In genomic region chr11:57499413-57499982, GRCh38 we compare ENCODE assay signal across 8 cellular contexts. TPM values are rescaled to one million over a fixed set of nuclear protein-coding genes. Genes with fewer than 3 reads are reported as not detected.
A peak's percentile ranks its signal among the peaks of the same experiment; 100 is the strongest.
DNase-seq lines count a peak whose midpoint lies in the region; ATAC-seq and TF ChIP-seq lines count a peak whose summit lies in the region.

No MANE protein-coding gene starts in this region.

- peak; percentile 84 for DNase-seq in DMS 273 treated with DMSO at 0.1 percent for 48 hours (lab: John Stamatoyannopoulos, UW)
- peak in 74 of 76 experiments; percentile 28 to 95 (median 89) for DNase-seq in HUDEP-2 (lab: John Stamatoyannopoulos, UW; ENCODE audit: unreplicated experiment in 76 of 76)
- peak in 7 of 34 experiments; percentile 11 to 52 (median 20) for DNase-seq in T-cell
- DNase-seq in dorsolateral prefrontal cortex, result peak; percentile 91 to 97 (median 94)
- peak; percentile 95 to 98 for DNase-seq in left lung
- peak; percentile 28 to 41 for DNase-seq in stimulated activated CD4-positive, alpha-beta T cell treated with anti-CD3 and anti-CD28 coated beads, Interleukin-2, amount 100 ng/mL, for 48 hours
- DNase-seq in OCI-M2 (lab: John Stamatoyannopoulos, UW; ENCODE audit: unreplicated experiment), result no peak

- ATAC-seq in GM21423 (IDR thresholded peaks at IDR 0.05; ENCODE audit: unreplicated experiment), result peak; percentile 97
- ATAC-seq in T-cell (replicated peaks in 1 of 4), result peak in 3 of 4 experiments; percentile 35 to 66 (median 64)
- peak; percentile 100 for ATAC-seq in left lung

- H3K27me3 Mint-ChIP-seq in T-cell, result no peaks in the 10 kb centered on the region

- H3K27me3 ChIP-seq in dorsolateral prefrontal cortex, result no peaks in the 10 kb centered on the region
- H3K27me3 ChIP-seq in left lung, result no peaks in the 10 kb centered on the region

- peaks cover 0 to 6% of the 10 kb centered on the region in 2 donors for H3K36me3 ChIP-seq in left lung

- H3K9me3 Mint-ChIP-seq in T-cell, result no peaks in the 10 kb centered on the region

- H3K27ac Mint-ChIP-seq in T-cell, result no peak overlapping the region

- peaks cover 15% of the 10 kb centered on the region for H3K36me3 Mint-ChIP-seq in T-cell

- peak overlapping the region; percentile 27 to 72 (median 55) for H3K4me3 ChIP-seq in dorsolateral prefrontal cortex
- H3K4me3 ChIP-seq in left lung, result peak overlapping the region; percentile 0 to 34

- TF ChIP-seq CTCF in dorsolateral prefrontal cortex (IDR thresholded peaks at IDR 0.05 in 54 of 56, conservative IDR thresholded peaks at IDR 0.05 in 2 of 56; ENCODE audit: low read depth in 1 of 56, partially characterized antibody in 56 of 56) (peak in 30 of 56 donors; percentile 10 to 48 (median 30)), left lung (IDR thresholded peaks at IDR 0.05) (peak in 1 of 2 donors; percentile 35)

- H3K9me3 ChIP-seq in left lung, result no peaks in the 10 kb centered on the region

- no peak overlapping the region for H3K4me3 Mint-ChIP-seq in T-cell

- H3K27ac ChIP-seq in dorsolateral prefrontal cortex (peak overlapping the region in 55 of 59 donors; percentile 16 to 85 (median 67)), left lung (peak overlapping the region; percentile 60)

- peaks cover 0 to 2% (median 0%) of the 10 kb centered on the region in 3 donors for H3K4me1 Mint-ChIP-seq in T-cell

- POLR2A ChIA-PET in T-cell (lab: Charles Lee), result no interaction called here

- peaks cover 11 to 24% of the 10 kb centered on the region in 2 donors for H3K4me1 ChIP-seq in left lung

- CTCF ChIA-PET in T-cell (lab: Charles Lee), result interaction anchor here in 1 of 2 donors (0.7 kb wide), 1 partner anchor 105 kb away, joined by 3 read pairs; no protein-coding TSS in a partner anchor

- intact Hi-C loops in dorsolateral prefrontal cortex (cut with DNase I) (no loop called here), left lung (cut with DNase I) (no loop called here)

RNA-seq across cellular contexts. Expression of gene SLC43A1, which starts 16.0 kb away (rescaled TPM):
- total RNA-seq in T-cell, result 10 to 100 TPM in 4 of 5 donors, 1 to 10 TPM in 1; 8.8 to 31.6 (median 25.1) TPM
- total RNA-seq in dorsolateral prefrontal cortex, result 10 to 100 TPM in 11 of 120 experiments, 1 to 10 TPM in 109; 2.9 to 12.3 (median 6.9) TPM
- total RNA-seq in left lung, result 10 to 100 TPM; 11.8 to 25.3 TPM

RNA-seq across cellular contexts. Expression of gene TIMM10, which starts 31.1 kb away (rescaled TPM):
- 10 to 100 TPM; 20.7 to 33.2 (median 26.2) TPM for total RNA-seq in T-cell
- total RNA-seq in dorsolateral prefrontal cortex, result 10 to 100 TPM; 26.5 to 76.2 (median 48.8) TPM
- 10 to 100 TPM; 21.7 to 39.6 TPM for total RNA-seq in left lung

RNA-seq across cellular contexts. Expression of gene SMTNL1, which starts 37.9 kb away (rescaled TPM):
- not detected for total RNA-seq in T-cell
- under 1 TPM in 1 of 120 experiments, not detected in 119; 0.18 TPM for total RNA-seq in dorsolateral prefrontal cortex
- total RNA-seq in left lung, result not detected

RNA-seq across cellular contexts. Expression of gene RTN4RL2, which starts 39.2 kb away (rescaled TPM):
- total RNA-seq in T-cell (1 to 10 TPM in 1 of 5 donors, under 1 TPM in 4; 0.15 to 1.1 (median 0.29) TPM), dorsolateral prefrontal cortex (10 to 100 TPM in 119 of 120 experiments, 1 to 10 TPM in 1; 8.1 to 75.2 (median 32.4) TPM), left lung (1 to 10 TPM; 2.5 to 4.8 TPM)
